1 cellular context compared by ENCODE assay signal in the genomic region with DNA sequence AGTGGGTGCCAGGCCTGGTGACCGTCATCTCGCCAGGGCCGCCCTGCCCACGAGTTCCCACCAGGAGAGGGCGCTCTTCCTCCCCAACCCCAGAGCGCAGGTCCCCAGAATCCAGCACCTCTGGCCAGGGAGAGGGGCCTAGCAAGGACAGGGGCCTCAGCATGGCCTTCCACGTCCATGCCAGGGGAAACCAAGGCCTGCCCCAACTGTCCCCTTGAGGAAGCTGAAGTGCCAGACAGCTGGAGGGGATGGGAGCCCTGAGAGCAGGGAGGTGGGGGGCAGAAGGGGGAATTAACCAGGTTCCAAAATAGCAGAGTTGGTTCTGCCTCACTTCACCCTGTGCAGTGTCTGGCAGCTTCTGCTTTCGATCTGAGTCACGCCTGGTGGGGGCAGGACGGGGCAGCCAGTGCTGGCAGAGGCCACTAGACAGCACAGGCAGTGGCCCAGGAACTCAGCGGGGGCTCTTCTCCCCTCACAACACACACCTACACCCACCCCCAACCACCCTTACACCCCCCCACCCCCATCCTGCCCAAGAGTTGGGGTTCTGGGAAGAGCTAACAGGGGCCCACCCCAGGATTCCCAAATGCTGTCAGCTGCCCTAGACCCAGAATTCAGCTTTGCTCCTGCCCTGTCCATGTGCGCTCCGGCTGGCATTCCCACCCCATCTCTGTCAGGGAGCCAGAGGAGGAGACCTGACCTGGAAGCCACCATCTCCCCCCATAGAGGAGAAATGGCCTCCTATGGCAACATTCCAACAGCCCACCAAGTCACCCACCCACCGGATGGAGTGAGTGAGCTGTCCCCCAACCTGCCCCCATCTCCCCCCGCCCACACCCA.
TF ChIP-seq lines count a peak whose summit lies in the region.

No MANE protein-coding gene starts in this region.

TF ChIP-seq in HEK293, 187 proteins besides CTCF, POLR2A, EP300 and RAD21 (continued from another document):
- TF ChIP-seq, protein P1, sequence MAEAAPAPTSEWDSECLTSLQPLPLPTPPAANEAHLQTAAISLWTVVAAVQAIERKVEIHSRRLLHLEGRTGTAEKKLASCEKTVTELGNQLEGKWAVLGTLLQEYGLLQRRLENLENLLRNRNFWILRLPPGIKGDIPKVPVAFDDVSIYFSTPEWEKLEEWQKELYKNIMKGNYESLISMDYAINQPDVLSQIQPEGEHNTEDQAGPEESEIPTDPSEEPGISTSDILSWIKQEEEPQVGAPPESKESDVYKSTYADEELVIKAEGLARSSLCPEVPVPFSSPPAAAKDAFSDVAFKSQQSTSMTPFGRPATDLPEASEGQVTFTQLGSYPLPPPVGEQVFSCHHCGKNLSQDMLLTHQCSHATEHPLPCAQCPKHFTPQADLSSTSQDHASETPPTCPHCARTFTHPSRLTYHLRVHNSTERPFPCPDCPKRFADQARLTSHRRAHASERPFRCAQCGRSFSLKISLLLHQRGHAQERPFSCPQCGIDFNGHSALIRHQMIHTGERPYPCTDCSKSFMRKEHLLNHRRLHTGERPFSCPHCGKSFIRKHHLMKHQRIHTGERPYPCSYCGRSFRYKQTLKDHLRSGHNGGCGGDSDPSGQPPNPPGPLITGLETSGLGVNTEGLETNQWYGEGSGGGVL (tag by site-specific recombination; IDR thresholded peaks at IDR 0.05): peak; percentile 45
- TF ChIP-seq, protein P2, sequence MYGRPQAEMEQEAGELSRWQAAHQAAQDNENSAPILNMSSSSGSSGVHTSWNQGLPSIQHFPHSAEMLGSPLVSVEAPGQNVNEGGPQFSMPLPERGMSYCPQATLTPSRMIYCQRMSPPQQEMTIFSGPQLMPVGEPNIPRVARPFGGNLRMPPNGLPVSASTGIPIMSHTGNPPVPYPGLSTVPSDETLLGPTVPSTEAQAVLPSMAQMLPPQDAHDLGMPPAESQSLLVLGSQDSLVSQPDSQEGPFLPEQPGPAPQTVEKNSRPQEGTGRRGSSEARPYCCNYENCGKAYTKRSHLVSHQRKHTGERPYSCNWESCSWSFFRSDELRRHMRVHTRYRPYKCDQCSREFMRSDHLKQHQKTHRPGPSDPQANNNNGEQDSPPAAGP (tag by site-specific recombination; IDR thresholded peaks at IDR 0.05): peak; percentile 62; the same call in 1 of the 2 replicates
- TF ChIP-seq, protein P3, sequence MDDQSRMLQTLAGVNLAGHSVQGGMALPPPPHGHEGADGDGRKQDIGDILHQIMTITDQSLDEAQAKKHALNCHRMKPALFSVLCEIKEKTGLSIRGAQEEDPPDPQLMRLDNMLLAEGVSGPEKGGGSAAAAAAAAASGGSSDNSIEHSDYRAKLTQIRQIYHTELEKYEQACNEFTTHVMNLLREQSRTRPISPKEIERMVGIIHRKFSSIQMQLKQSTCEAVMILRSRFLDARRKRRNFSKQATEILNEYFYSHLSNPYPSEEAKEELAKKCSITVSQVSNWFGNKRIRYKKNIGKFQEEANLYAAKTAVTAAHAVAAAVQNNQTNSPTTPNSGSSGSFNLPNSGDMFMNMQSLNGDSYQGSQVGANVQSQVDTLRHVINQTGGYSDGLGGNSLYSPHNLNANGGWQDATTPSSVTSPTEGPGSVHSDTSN (CRISPR knock-in tag; IDR thresholded peaks at IDR 0.05): 0 out of 2 replicates have a peak, but pooled peaks have one; percentile 36
- no peak for TF ChIP-seq KLF7 (tag by site-specific recombination; IDR thresholded peaks at IDR 0.05; ENCODE audit: borderline replicate concordance)
